In genomic region chr2:238061310-238062202, GRCh38 we compare ENCODE assay signal across 8 cellular contexts. TPM values are rescaled to one million over a fixed set of nuclear protein-coding genes. Genes with fewer than 3 reads are reported as not detected.
DNase-seq lines count a peak whose midpoint lies in the region; ATAC-seq, FAIRE-seq and TF ChIP-seq lines count a peak whose summit lies in the region.

No MANE protein-coding gene starts in this region.

- no peak for TF ChIP-seq CTCF in AG04450 (IDR thresholded peaks at IDR 0.05; ENCODE audit: low read depth, low read length)

- H3K4me1 Mint-ChIP-seq in activated T-helper 1 cell treated with anti-CD3 and anti-CD28 coated beads, Interleukin-12 subunit alpha, Interleukin-12 subunit beta, Interleukin-2, Interleukin-4 antibody, amounts not matched to agents 30 ng/mL and 10 ng/mL and 1 ng/mL, durations not matched to agents 14 hours and 24 hours and 36 hours (ENCODE audit: low read depth): peaks cover 65% of the 10 kb centered on the region

- TF ChIP-seq POLR2A in GM12892 (IDR thresholded peaks at IDR 0.05; ENCODE audit: low read depth, low read length): no peak

- H3K27ac ChIP-seq in AG04450 (ENCODE audit: low read depth, low read length): peak overlapping the region; percentile 52

- peaks cover 3% of the 10 kb centered on the region for H3K27me3 Mint-ChIP-seq in activated T-helper 1 cell treated with anti-CD3 and anti-CD28 coated beads, Interleukin-12 subunit alpha, Interleukin-12 subunit beta, Interleukin-2, Interleukin-4 antibody, amounts not matched to agents 30 ng/mL and 10 ng/mL and 1 ng/mL, durations not matched to agents 14 hours and 24 hours and 36 hours (ENCODE audit: insufficient read depth)

- CTCF ChIA-PET in AG04450 (lab: Charles Lee): interaction anchor here (0.7 to 1.2 kb wide), 6 partner anchors 37 to 203 kb away, joined by 3 to 5 read pairs (median 3); no protein-coding TSS in a partner anchor

- peak; percentile 66 for FAIRE-seq in GM12892 (lab: Jason Lieb, UNC)

- peak overlapping the region; percentile 85 for H3K4me3 ChIP-seq in AG04450 (ENCODE audit: low read depth, low read length)

- peaks cover 33% of the 10 kb centered on the region for H3K36me3 Mint-ChIP-seq in activated T-helper 1 cell treated with anti-CD3 and anti-CD28 coated beads, Interleukin-12 subunit alpha, Interleukin-12 subunit beta, Interleukin-2, Interleukin-4 antibody, amounts not matched to agents 30 ng/mL and 10 ng/mL and 1 ng/mL, durations not matched to agents 14 hours and 24 hours and 36 hours (ENCODE audit: low read depth)

- DNase-seq in AG04450 (ENCODE audit: low read depth, low spot score): no peak
- DNase-seq in GM12892 (ENCODE audit: insufficient read length): no peak
- DNase-seq in NCI-H748 treated with DMSO at 0.1 percent for 48 hours (lab: John Stamatoyannopoulos, UW): peak; percentile 16
- DNase-seq in activated T-helper 1 cell treated with anti-CD3 and anti-CD28 coated beads, Interleukin-12 subunit alpha, Interleukin-12 subunit beta, Interleukin-2, Interleukin-4 antibody, amounts not matched to agents 30 ng/mL and 10 ng/mL and 1 ng/mL, durations not matched to agents 14 hours and 24 hours and 36 hours (ENCODE audit: low spot score): no peak
- DNase-seq in germinal center (ENCODE audit: low spot score): peak; percentile 37
- DNase-seq in pons (ENCODE audit: low spot score): peak; percentile 24

- ATAC-seq in HG03039 (IDR thresholded peaks at IDR 0.05; ENCODE audit: unreplicated experiment) (peak; percentile 6), HG03469 (IDR thresholded peaks at IDR 0.05; ENCODE audit: unreplicated experiment) (no peak)

- peak overlapping the region; percentile 91 for H3K27ac Mint-ChIP-seq in activated T-helper 1 cell treated with anti-CD3 and anti-CD28 coated beads, Interleukin-12 subunit alpha, Interleukin-12 subunit beta, Interleukin-2, Interleukin-4 antibody, amounts not matched to agents 30 ng/mL and 10 ng/mL and 1 ng/mL, durations not matched to agents 14 hours and 24 hours and 36 hours

- H3K27me3 ChIP-seq in AG04450 (ENCODE audit: control insufficient read depth, insufficient read depth, low read length): no peaks in the 10 kb centered on the region

- POLR2A ChIA-PET in AG04450 (lab: Yijun Ruan, JAX): interaction anchor here (0.5 to 1.3 kb wide), 12 partner anchors 9 to 203 kb away, joined by 3 to 7 read pairs (median 4); partner anchors contain the start of gene ILKAP

- H3K4me3 Mint-ChIP-seq in activated T-helper 1 cell treated with anti-CD3 and anti-CD28 coated beads, Interleukin-12 subunit alpha, Interleukin-12 subunit beta, Interleukin-2, Interleukin-4 antibody, amounts not matched to agents 30 ng/mL and 10 ng/mL and 1 ng/mL, durations not matched to agents 14 hours and 24 hours and 36 hours: peak overlapping the region; percentile 90

- H3K9me3 Mint-ChIP-seq in activated T-helper 1 cell treated with anti-CD3 and anti-CD28 coated beads, Interleukin-12 subunit alpha, Interleukin-12 subunit beta, Interleukin-2, Interleukin-4 antibody, amounts not matched to agents 30 ng/mL and 10 ng/mL and 1 ng/mL, durations not matched to agents 14 hours and 24 hours and 36 hours: peaks cover 7% of the 10 kb centered on the region

- intact Hi-C loops in activated T-helper 1 cell treated with anti-CD3 and anti-CD28 coated beads, Interleukin-12 subunit alpha, Interleukin-12 subunit beta, Interleukin-2, Interleukin-4 antibody, amounts not matched to agents 30 ng/mL and 10 ng/mL and 1 ng/mL, durations not matched to agents 14 hours and 24 hours and 36 hours (cut with micrococcal nuclease): loop anchor here (1.0 to 5.0 kb wide), 6 partner anchors 37 to 389 kb away; partner anchors contain the start of gene RAMP1

- H3K9me3 ChIP-seq in AG04450 (ENCODE audit: control insufficient read depth, insufficient read depth, low read length): no peaks in the 10 kb centered on the region; the same call in 1 of the 2 replicates

RNA-seq across cellular contexts. Expression of gene SCLY, which starts 0.8 kb away (rescaled TPM):
- 11.2 TPM in 2 replicates for polyA plus RNA-seq in AG04450 (2011; rRNA removed)
- 10.3 and 15.8 TPM in 2 replicates for polyA minus RNA-seq in AG04450 (2011; rRNA and poly(A)+ RNA removed)
- polyA plus RNA-seq in GM12892 (2012; ENCODE audit: missing spikeins): 19.4 TPM
- total RNA-seq in activated T-helper 1 cell treated with anti-CD3 and anti-CD28 coated beads, Interleukin-12 subunit alpha, Interleukin-12 subunit beta, Interleukin-2, Interleukin-4 antibody, amounts not matched to agents 30 ng/mL and 10 ng/mL and 1 ng/mL, durations not matched to agents 14 hours and 24 hours and 36 hours: 109 and 119 TPM in 2 replicates

RNA-seq across cellular contexts. Expression of gene ESPNL, which starts 38.6 kb away (rescaled TPM):
- 1.0 TPM in 2 replicates for polyA plus RNA-seq in AG04450 (2011; rRNA removed)
- polyA minus RNA-seq in AG04450 (2011; rRNA and poly(A)+ RNA removed): 0.69 and 0.70 TPM in 2 replicates
- polyA plus RNA-seq in GM12892 (2012; ENCODE audit: missing spikeins): 0.61 TPM
- 0.05 and 0.20 TPM in 2 replicates for total RNA-seq in activated T-helper 1 cell treated with anti-CD3 and anti-CD28 coated beads, Interleukin-12 subunit alpha, Interleukin-12 subunit beta, Interleukin-2, Interleukin-4 antibody, amounts not matched to agents 30 ng/mL and 10 ng/mL and 1 ng/mL, durations not matched to agents 14 hours and 24 hours and 36 hours

Comparison
In these comparisons a context has a peak if more than half of its experiments do, and no peak if none do; other contexts are left out.
1. DNase-seq: peak in NCI-H748 treated with DMSO at 0.1 percent for 48 hours (single experiment), germinal center (single experiment) and pons (single experiment); none in AG04450 (single experiment), GM12892 (single experiment) and activated T-helper 1 cell treated with anti-CD3 and anti-CD28 coated beads, Interleukin-12 subunit alpha, Interleukin-12 subunit beta, Interleukin-2, Interleukin-4 antibody, amounts not matched to agents 30 ng/mL and 10 ng/mL and 1 ng/mL, durations not matched to agents 14 hours and 24 hours and 36 hours (single experiment).